1 cellular context compared by ENCODE assay signal in genomic region chr2:213284105-213285090, GRCh38.
A peak's percentile ranks its signal among the peaks of the same experiment; 100 is the strongest.
TF ChIP-seq lines count a peak whose summit lies in the region.

Gene SPAG16 (plus strand): TSS chr2:213284464.

TF ChIP-seq in GM12878, 131 proteins besides CTCF, POLR2A, EP300 and RAD21 (continued from another document):
- TF ChIP-seq RUNX3 (IDR thresholded peaks at IDR 0.05; ENCODE audit: low read length) (0 out of 2 replicates have a peak, but pooled peaks have one; percentile 22), KLF5 (IDR thresholded peaks at IDR 0.05; ENCODE audit: partially characterized antibody) (peak; percentile 73), NR2C1 (IDR thresholded peaks at IDR 0.05) (0 out of 2 replicates have a peak, but pooled peaks have one; percentile 18), ATF3 (IDR thresholded peaks at IDR 0.05; ENCODE audit: borderline replicate concordance, extremely low read depth, low read depth, low read length) (no peak), GABPA (IDR thresholded peaks at IDR 0.05; ENCODE audit: low read depth) (no peak), TCF3 (IDR thresholded peaks at IDR 0.05; ENCODE audit: borderline replicate concordance, insufficient read depth, low read depth, low read length) (no peak), MAX (IDR thresholded peaks at IDR 0.05; ENCODE audit: low read depth, low read length) (no peak), BHLHE40 (IDR thresholded peaks at IDR 0.05; ENCODE audit: borderline replicate concordance in 1 of 2, low read depth in 2 of 2, low read length in 1 of 2) (peak in 1 of 2 experiments; percentile 51; a peak in 2 of 4 replicates), CHD2 (IDR thresholded peaks at IDR 0.05; ENCODE audit: borderline replicate concordance, low read depth, low read length) (peak; percentile 100), BMI1 (IDR thresholded peaks at IDR 0.05; ENCODE audit: borderline replicate concordance) (peak; percentile 99), FOS (IDR thresholded peaks at IDR 0.05; ENCODE audit: borderline replicate concordance, extremely low read depth, insufficient read length) (no peak), SUZ12 (IDR thresholded peaks at IDR 0.05; ENCODE audit: unreplicated experiment) (no peak), KDM1A (IDR thresholded peaks at IDR 0.05; ENCODE audit: borderline replicate concordance) (no peak)
- TF ChIP-seq, protein P1, sequence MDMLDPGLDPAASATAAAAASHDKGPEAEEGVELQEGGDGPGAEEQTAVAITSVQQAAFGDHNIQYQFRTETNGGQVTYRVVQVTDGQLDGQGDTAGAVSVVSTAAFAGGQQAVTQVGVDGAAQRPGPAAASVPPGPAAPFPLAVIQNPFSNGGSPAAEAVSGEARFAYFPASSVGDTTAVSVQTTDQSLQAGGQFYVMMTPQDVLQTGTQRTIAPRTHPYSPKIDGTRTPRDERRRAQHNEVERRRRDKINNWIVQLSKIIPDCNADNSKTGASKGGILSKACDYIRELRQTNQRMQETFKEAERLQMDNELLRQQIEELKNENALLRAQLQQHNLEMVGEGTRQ (IDR thresholded peaks at IDR 0.05; ENCODE audit: borderline replicate concordance, low read depth, low read length), result no peak
